Comparison of ENCODE assay signal across 8 cellular contexts in genomic region chr9:20729545-20729944, GRCh38.
"Had no signal": no experiment of that assay in that cellular context is flagged by ENCODE, and none has a peak within 500 bp of the region (broad histone marks: within the 10 kb centered on the region; RNA-seq: fewer than 3 reads in every experiment).

No MANE protein-coding gene starts in this region.

- H3K4me1 ChIP-seq: body of pancreas, pancreas had no signal

- H3K36me3 Mint-ChIP-seq: WTC11 had no signal

- H3K9me3 Mint-ChIP-seq: activated CD4-positive, alpha-beta T cell treated with anti-CD3 and anti-CD28 coated beads, Interleukin-2, amount 10 ng/mL, durations not matched to agents 24 days and 14 days; activated naive CD4-positive, alpha-beta T cell treated with anti-CD3 and anti-CD28 coated beads for 36 hours; WTC11 had no signal

- H3K4me3 ChIP-seq: body of pancreas, pancreas, stomach had no signal

- H3K27ac Mint-ChIP-seq: activated CD4-positive, alpha-beta T cell treated with anti-CD3 and anti-CD28 coated beads, Interleukin-2, amount 10 ng/mL, durations not matched to agents 24 days and 14 days; activated naive CD4-positive, alpha-beta T cell treated with anti-CD3 and anti-CD28 coated beads for 36 hours; WTC11 had no signal

- H3K9me3 ChIP-seq: body of pancreas, pancreas, stomach had no signal

- H3K27ac ChIP-seq: body of pancreas, pancreas, stomach had no signal

- ATAC-seq: body of pancreas, pancreas, WTC11 had no signal

- H3K27me3 ChIP-seq: body of pancreas, pancreas, stomach had no signal

- DNase-seq: activated CD4-positive, alpha-beta T cell treated with anti-CD3 and anti-CD28 coated beads, Interleukin-2, amount 10 ng/mL, durations not matched to agents 24 days and 14 days; activated naive CD4-positive, alpha-beta T cell treated with anti-CD3 and anti-CD28 coated beads for 36 hours; body of pancreas; hippocampal formation; pancreas; stimulated activated CD4-positive, alpha-beta T cell treated with anti-CD3 and anti-CD28 coated beads, Interleukin-4, amount 100 ng/mL, for 4 hours; stomach had no signal

- H3K36me3 ChIP-seq: pancreas had no signal

- H3K4me3 Mint-ChIP-seq: activated CD4-positive, alpha-beta T cell treated with anti-CD3 and anti-CD28 coated beads, Interleukin-2, amount 10 ng/mL, durations not matched to agents 24 days and 14 days; activated naive CD4-positive, alpha-beta T cell treated with anti-CD3 and anti-CD28 coated beads for 36 hours; WTC11 had no signal

- H3K27me3 Mint-ChIP-seq: activated CD4-positive, alpha-beta T cell treated with anti-CD3 and anti-CD28 coated beads, Interleukin-2, amount 10 ng/mL, durations not matched to agents 24 days and 14 days had no signal
